In genomic region chr10:97814996-97815395, GRCh38 we compare ENCODE assay signal across 33 cellular contexts. TPM values are rescaled to one million over a fixed set of nuclear protein-coding genes. Genes with fewer than 3 reads are reported as not detected.
"Had no signal": no experiment of that assay in that cellular context is flagged by ENCODE, and none has a peak within 500 bp of the region (broad histone marks: within the 10 kb centered on the region; RNA-seq: fewer than 3 reads in every experiment).

No MANE protein-coding gene starts in this region.

- H3K79me2 ChIP-seq: parathyroid adenoma had no signal

- H3K36me3 ChIP-seq: neural progenitor cell, neutrophil, ovary, pancreas, prostate gland, right atrium auricular region, sigmoid colon, spleen had no signal

- H3K4me3 ChIP-seq: neural progenitor cell, ovary, pancreas, prostate gland, psoas muscle, right atrium auricular region, sigmoid colon, skin epidermis, smooth muscle cell, spleen had no signal

- ATAC-seq: naive thymus-derived CD4-positive, alpha-beta T cell; naive thymus-derived CD8-positive, alpha-beta T cell; pancreas; psoas muscle; right cardiac atrium; sciatic nerve had no signal

- H3K27me3 Mint-ChIP-seq: naive thymus-derived CD8-positive, alpha-beta T cell had no signal

- H3K36me3 Mint-ChIP-seq: naive B cell; naive thymus-derived CD4-positive, alpha-beta T cell; naive thymus-derived CD8-positive, alpha-beta T cell; neural progenitor cell had no signal

- H3K4me1 ChIP-seq: pancreas, parathyroid adenoma, prostate gland, psoas muscle, right atrium auricular region, sigmoid colon, spleen had no signal

- H3K9ac ChIP-seq: neural progenitor cell, parathyroid adenoma had no signal

- DNase-seq: naive B cell; naive thymus-derived CD4-positive, alpha-beta T cell; naive thymus-derived CD8-positive, alpha-beta T cell; nephron progenitor cell; nucleus accumbens; occipital lobe; ovary; pancreas; psoas muscle; retina; right cardiac atrium; sigmoid colon; small intestine; spleen; stimulated activated CD4-positive, alpha-beta T cell treated with anti-CD3 and anti-CD28 coated beads, Interleukin-12 subunit alpha, Interleukin-12 subunit beta, amount 100 ng/mL, for 4 hours; stimulated activated CD4-positive, alpha-beta T cell treated with anti-CD3 and anti-CD28 coated beads, Interleukin-15, amount 100 ng/mL, for 24 hours; stimulated activated CD4-positive, alpha-beta T cell treated with anti-CD3 and anti-CD28 coated beads, Interleukin-1b, Interleukin-23, amount 100 ng/mL, for 48 hours; stimulated activated CD4-positive, alpha-beta T cell treated with anti-CD3 and anti-CD28 coated beads, Interleukin-2, amount 100 ng/mL, for 24 hours had no signal

- H3K9me3 ChIP-seq: neutrophil, ovary, pancreas, prostate gland, psoas muscle, right atrium auricular region, sigmoid colon, spleen had no signal

- H3K27ac Mint-ChIP-seq: naive B cell; naive thymus-derived CD4-positive, alpha-beta T cell; naive thymus-derived CD8-positive, alpha-beta T cell; nephron; nephron progenitor cell; neural progenitor cell; progenitor cell of endocrine pancreas had no signal

- H3K4me1 Mint-ChIP-seq: naive B cell, nephron, neural progenitor cell had no signal

- H3K9me3 Mint-ChIP-seq: naive B cell; naive thymus-derived CD4-positive, alpha-beta T cell; naive thymus-derived CD8-positive, alpha-beta T cell; nephron; nephron progenitor cell; neural crest cell; neural progenitor cell had no signal

- H3K4me2 ChIP-seq: neural progenitor cell, smooth muscle cell had no signal

- H3K27me3 ChIP-seq: neural progenitor cell, ovary, pancreas, right atrium auricular region had no signal

- FAIRE-seq: pancreas, small intestine had no signal

- H3K4me3 Mint-ChIP-seq: naive thymus-derived CD4-positive, alpha-beta T cell; naive thymus-derived CD8-positive, alpha-beta T cell; nephron; nephron progenitor cell; neural crest cell; neural progenitor cell had no signal

- H2AFZ ChIP-seq: neural progenitor cell, parathyroid adenoma had no signal

- H3K27ac ChIP-seq: neural progenitor cell, neutrophil, ovary, pancreas, parathyroid adenoma, prostate gland, psoas muscle, right atrium auricular region, sigmoid colon, skin epidermis, spleen had no signal

RNA-seq across cellular contexts. Expression of gene GOLGA7B, which starts 34.6 kb away (rescaled TPM):
- total RNA-seq: skeletal muscle tissue, smooth muscle cell had no signal
- polyA plus RNA-seq: smooth muscle cell had no signal

RNA-seq across cellular contexts. Expression of gene SFRP5, which starts 43.2 kb away (rescaled TPM):
- total RNA-seq: neural crest cell, osteoblast, osteocyte, pulmonary artery endothelial cell, smooth muscle cell, spleen had no signal
